8 cellular contexts compared by ENCODE assay signal in genomic region chr3:105868745-105869530, GRCh38. TPM values are rescaled to one million over a fixed set of nuclear protein-coding genes. Genes with fewer than 3 reads are reported as not detected.
DNase-seq lines count a peak whose midpoint lies in the region; ATAC-seq and TF ChIP-seq lines count a peak whose summit lies in the region.

Gene CBLB (minus strand): TSS chr3:105869012. CDS start chr3:105867577, 1,435 bp downstream.

- no peaks in the 10 kb centered on the region for H3K9me3 ChIP-seq in CD8-positive, alpha-beta memory T cell (ENCODE audit: low read length)
- H3K9me3 ChIP-seq in lung (ENCODE audit: control insufficient read depth in 2 of 2, insufficient read depth in 1 of 2, low read length in 1 of 2): no peaks in the 10 kb centered on the region

- H3K4me1 Mint-ChIP-seq in CD8-positive, alpha-beta memory T cell: peaks cover 22 to 45% (median 42%) of the 10 kb centered on the region in 3 donors

- peaks cover 3% of the 10 kb centered on the region for H3K36me3 ChIP-seq in CD8-positive, alpha-beta memory T cell (ENCODE audit: insufficient read depth, low read length)
- peaks cover 0 to under 1% of the 10 kb centered on the region in 2 donors for H3K36me3 ChIP-seq in lung (ENCODE audit: control insufficient read depth in 2 of 2, insufficient read depth in 2 of 2, low read length in 2 of 2)

- WGBS in lung, 2 donors: 0% methylated on average over 61 to 67 of the region's 67 CpGs

- H3K27ac ChIP-seq in CD8-positive, alpha-beta memory T cell (ENCODE audit: low read depth, low read length): peak within 1 kb of the TSS; percentile 81
- peak within 1 kb of the TSS; percentile 93 to 97 for H3K27ac ChIP-seq in lung (ENCODE audit: low read depth in 1 of 2, low read length in 1 of 2)

- H3K27me3 ChIP-seq in CD8-positive, alpha-beta memory T cell (ENCODE audit: insufficient read depth, low read length, poor library complexity, severe bottlenecking): no peaks in the 10 kb centered on the region
- no peaks in the 10 kb centered on the region for H3K27me3 ChIP-seq in lung (ENCODE audit: control insufficient read depth, insufficient read depth)

- H3K4me3 ChIP-seq in CD8-positive, alpha-beta memory T cell (ENCODE audit: low read length): peak within 1 kb of the TSS; percentile 88
- H3K4me3 ChIP-seq in lung: peak within 1 kb of the TSS; percentile 89

- H3K4me3 Mint-ChIP-seq in CD8-positive, alpha-beta memory T cell: peak within 1 kb of the TSS; percentile 95 to 100 (median 98)

- H3K27ac Mint-ChIP-seq in CD8-positive, alpha-beta memory T cell: peak within 1 kb of the TSS; percentile 87 to 99 (median 97)

- H3K36me3 Mint-ChIP-seq in CD8-positive, alpha-beta memory T cell: peaks cover 4 to 49% (median 16%) of the 10 kb centered on the region in 3 donors

- POLR2A ChIA-PET in CD8-positive, alpha-beta memory T cell (lab: Charles Lee): interaction anchor here (0.5 to 2.6 kb wide), 8 partner anchors 8 to 116 kb away, joined by 3 to 8 read pairs (median 4); no protein-coding TSS in a partner anchor
- POLR2A ChIA-PET in activated CD8-positive, alpha-beta memory T cell treated with anti-CD3 and anti-CD28 coated beads for 36 hours (lab: Charles Lee): interaction anchor here (0.6 to 1.6 kb wide), 9 partner anchors 8 to 559 kb away, joined by 3 to 5 read pairs (median 3); no protein-coding TSS in a partner anchor

- CTCF ChIA-PET in CD8-positive, alpha-beta memory T cell (lab: Charles Lee): interaction anchor here (0.6 to 1.5 kb wide), 2 partner anchors 46 to 332 kb away, joined by 3 read pairs; no protein-coding TSS in a partner anchor
- CTCF ChIA-PET in activated CD8-positive, alpha-beta memory T cell treated with anti-CD3 and anti-CD28 coated beads for 36 hours (lab: Charles Lee): interaction anchor here (1.0 kb wide), 1 partner anchor 346 kb away, joined by 3 read pairs; no protein-coding TSS in a partner anchor

- TF ChIP-seq CTCF in GM20000 (IDR thresholded peaks at IDR 0.05; ENCODE audit: extremely low read depth, missing control alignments) (no peak), lung (IDR thresholded peaks at IDR 0.05; ENCODE audit: control extremely low read depth, extremely low read depth) (no peak)

- H3K9me3 Mint-ChIP-seq in CD8-positive, alpha-beta memory T cell: no peaks in the 10 kb centered on the region

- no peaks in the 10 kb centered on the region for H3K27me3 Mint-ChIP-seq in CD8-positive, alpha-beta memory T cell

- DNase-seq in CD8-positive, alpha-beta memory T cell: peak; percentile 78 to 90 (median 89)
- DNase-seq in GM20000 (ENCODE audit: low spot score): peak; percentile 92
- peak; percentile 97 for DNase-seq in HT-29 (ENCODE audit: low spot score)
- DNase-seq in NOMO-1 (lab: John Stamatoyannopoulos, UW; ENCODE audit: unreplicated experiment in 2 of 2): peak; percentile 91 to 95
- DNase-seq in effector CD8-positive, alpha-beta T cell (lab: John Stamatoyannopoulos, UW): peak; percentile 82
- peak; percentile 92 for DNase-seq in lung (ENCODE audit: low spot score)
- peak; percentile 69 to 74 (median 70) for DNase-seq in stimulated activated CD4-positive, alpha-beta T cell treated with anti-CD3 and anti-CD28 coated beads, TNF-alpha, amount 100 ng/mL, for 4 hours (ENCODE audit: low read depth in 3 of 3)

- peak; percentile 96 for ATAC-seq in lung (ENCODE audit: insufficient read depth, low FRiP score)

- peaks cover 39% of the 10 kb centered on the region for H3K4me1 ChIP-seq in CD8-positive, alpha-beta memory T cell (ENCODE audit: insufficient read depth, low read length)
- H3K4me1 ChIP-seq in lung (ENCODE audit: control insufficient read depth in 2 of 2, insufficient read depth in 2 of 2, low read length in 2 of 2): peaks cover 0 to 11% of the 10 kb centered on the region in 2 donors

RNA-seq across cellular contexts. Expression of gene CBLB, which starts in this region (rescaled TPM):
- total RNA-seq in CD8-positive, alpha-beta memory T cell: 100 to 1,000 TPM; 112 to 113 TPM
- 67.7 TPM for polyA plus RNA-seq in CD8-positive, alpha-beta memory T cell
- 3.8 and 8.3 TPM in 2 replicates for total RNA-seq in HT-29 (2014; rRNA removed; shearing (Covaris generic))
- total RNA-seq in activated CD8-positive, alpha-beta memory T cell treated with anti-CD3 and anti-CD28 coated beads for 36 hours: 100 to 1,000 TPM; 142 to 144 TPM
- total RNA-seq in lung: 100 to 1,000 TPM in 1 of 2 donors, 10 to 100 TPM in 1; 37.9 to 124 TPM
- 10 to 100 TPM in 1 of 2 donors, 1 to 10 TPM in 1; 7.2 to 11.4 TPM for polyA plus RNA-seq in lung

Comparison
In these comparisons a context has a peak if more than half of its experiments do, and no peak if none do; other contexts are left out.
1. Peak in every context shown above with its lines: DNase-seq, ATAC-seq, H3K4me3 ChIP-seq and H3K27ac ChIP-seq.